Comparison of ENCODE assay signal across 2 cellular contexts in the genomic region with DNA sequence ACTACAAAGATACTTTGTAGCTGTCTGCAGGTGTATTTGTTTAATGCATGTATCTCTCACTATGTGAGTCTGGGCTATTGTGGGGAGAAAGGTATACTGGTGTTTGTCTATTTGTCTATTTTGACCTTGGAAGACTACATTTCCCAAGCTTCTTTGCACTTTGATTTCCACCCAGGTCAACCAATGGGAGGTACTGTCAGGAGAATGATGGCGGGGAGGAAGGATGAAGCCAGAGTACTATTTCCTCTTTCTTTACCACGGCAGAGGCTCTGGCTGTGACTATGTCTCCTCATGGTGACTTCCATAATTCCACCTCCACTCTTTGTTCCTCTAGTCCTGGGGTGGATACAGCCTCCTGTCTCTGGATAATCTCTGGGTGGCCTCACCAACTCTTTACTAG.
TF ChIP-seq lines count a peak whose summit lies in the region.

No MANE protein-coding gene starts in this region.

TF ChIP-seq in A549, 52 proteins besides CTCF, POLR2A, EP300 and RAD21 (continued from another document):
- TF ChIP-seq ATOH8 (CRISPR knock-in tag; IDR thresholded peaks at IDR 0.05; ENCODE audit: low read depth) (no peak), ESRRA (IDR thresholded peaks at IDR 0.05; ENCODE audit: borderline replicate concordance, low read length) (no peak), TP53 (CRISPR knock-in tag; IDR thresholded peaks at IDR 0.05) (no peak), FOSB (CRISPR knock-in tag; IDR thresholded peaks at IDR 0.05) (no peak), HOXA7 (CRISPR knock-in tag; IDR thresholded peaks at IDR 0.05) (no peak)
- TF ChIP-seq, protein P1, sequence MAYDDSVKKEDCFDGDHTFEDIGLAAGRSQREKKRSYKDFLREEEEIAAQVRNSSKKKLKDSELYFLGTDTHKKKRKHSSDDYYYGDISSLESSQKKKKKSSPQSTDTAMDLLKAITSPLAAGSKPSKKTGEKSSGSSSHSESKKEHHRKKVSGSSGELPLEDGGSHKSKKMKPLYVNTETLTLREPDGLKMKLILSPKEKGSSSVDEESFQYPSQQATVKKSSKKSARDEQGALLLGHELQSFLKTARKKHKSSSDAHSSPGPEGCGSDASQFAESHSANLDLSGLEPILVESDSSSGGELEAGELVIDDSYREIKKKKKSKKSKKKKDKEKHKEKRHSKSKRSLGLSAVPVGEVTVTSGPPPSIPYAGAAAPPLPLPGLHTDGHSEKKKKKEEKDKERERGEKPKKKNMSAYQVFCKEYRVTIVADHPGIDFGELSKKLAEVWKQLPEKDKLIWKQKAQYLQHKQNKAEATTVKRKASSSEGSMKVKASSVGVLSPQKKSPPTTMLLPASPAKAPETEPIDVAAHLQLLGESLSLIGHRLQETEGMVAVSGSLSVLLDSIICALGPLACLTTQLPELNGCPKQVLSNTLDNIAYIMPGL (CRISPR knock-in tag; IDR thresholded peaks at IDR 0.05; ENCODE audit: borderline replicate concordance), result no peak

TF ChIP-seq in HEK293, 187 proteins besides CTCF, POLR2A, EP300 and RAD21 (continued from another document):
- no peak for TF ChIP-seq ZFP69B (tag by site-specific recombination; IDR thresholded peaks at IDR 0.05)
- TF ChIP-seq ZNF426 (tag by site-specific recombination; IDR thresholded peaks at IDR 0.05), result no peak
- 0 out of 2 replicates have a peak, but pooled peaks have one; percentile 11 for TF ChIP-seq SP2 (tag by site-specific recombination; IDR thresholded peaks at IDR 0.05)
- TF ChIP-seq ZNF350 (tag by site-specific recombination; IDR thresholded peaks at IDR 0.05), result no peak
- TF ChIP-seq, protein P2, sequence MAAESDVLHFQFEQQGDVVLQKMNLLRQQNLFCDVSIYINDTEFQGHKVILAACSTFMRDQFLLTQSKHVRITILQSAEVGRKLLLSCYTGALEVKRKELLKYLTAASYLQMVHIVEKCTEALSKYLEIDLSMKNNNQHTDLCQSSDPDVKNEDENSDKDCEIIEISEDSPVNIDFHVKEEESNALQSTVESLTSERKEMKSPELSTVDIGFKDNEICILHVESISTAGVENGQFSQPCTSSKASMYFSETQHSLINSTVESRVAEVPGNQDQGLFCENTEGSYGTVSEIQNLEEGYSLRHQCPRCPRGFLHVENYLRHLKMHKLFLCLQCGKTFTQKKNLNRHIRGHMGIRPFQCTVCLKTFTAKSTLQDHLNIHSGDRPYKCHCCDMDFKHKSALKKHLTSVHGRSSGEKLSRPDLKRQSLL (tag by site-specific recombination; IDR thresholded peaks at IDR 0.05), result no peak
- no peak for TF ChIP-seq ZNF501 (tag by site-specific recombination; IDR thresholded peaks at IDR 0.05)
- TF ChIP-seq ZBTB8A (tag by site-specific recombination; IDR thresholded peaks at IDR 0.05), result no peak
- TF ChIP-seq ZBTB17 (tag by site-specific recombination; IDR thresholded peaks at IDR 0.05), result peak; percentile 50; the same call in 1 of the 2 replicates
- TF ChIP-seq ZNF629 (tag by site-specific recombination; IDR thresholded peaks at IDR 0.05), result no peak
- no peak for TF ChIP-seq TRIM28 (IDR thresholded peaks at IDR 0.05; ENCODE audit: borderline replicate concordance, low read length)
- TF ChIP-seq ZSCAN16 (tag by site-specific recombination; IDR thresholded peaks at IDR 0.05), result no peak
- no peak for TF ChIP-seq OVOL3 (tag by site-specific recombination; IDR thresholded peaks at IDR 0.05)
- no peak for TF ChIP-seq ZNF658 (tag by site-specific recombination; IDR thresholded peaks at IDR 0.05)
- no peak for TF ChIP-seq ELK4 (IDR thresholded peaks at IDR 0.05; ENCODE audit: borderline replicate concordance, low read depth, low read length)
- TF ChIP-seq ZNF518A (tag by site-specific recombination; conservative IDR thresholded peaks at IDR 0.05; ENCODE audit: low read depth), result peak; percentile 51; the same call in 1 of the 2 replicates
- no peak for TF ChIP-seq MYNN (tag by site-specific recombination; IDR thresholded peaks at IDR 0.05; ENCODE audit: borderline replicate concordance)
- TF ChIP-seq ZNF449 (tag by site-specific recombination; IDR thresholded peaks at IDR 0.05), result no peak
- no peak for TF ChIP-seq ZNF660 (tag by site-specific recombination; IDR thresholded peaks at IDR 0.05)
